ENCODE assay signal across 24 cellular contexts in genomic region chr2:235234711-235235110, GRCh38.
A peak's percentile ranks its signal among the peaks of the same experiment; 100 is the strongest.
DNase-seq lines count a peak whose midpoint lies in the region; ATAC-seq, FAIRE-seq and TF ChIP-seq lines count a peak whose summit lies in the region.
"Had no signal": no experiment of that assay in that cellular context is flagged by ENCODE, and none has a peak within 500 bp of the region (broad histone marks: within the 10 kb centered on the region; RNA-seq: fewer than 3 reads in every experiment).

No MANE protein-coding gene starts in this region.

- TF ChIP-seq CTCF in osteoblast (IDR thresholded peaks at IDR 0.05; ENCODE audit: extremely low read depth, low read depth, low read length) (no peak), left lung (IDR thresholded peaks at IDR 0.05) (no peak)

- no peaks in the 10 kb centered on the region for H4K20me1 ChIP-seq in osteoblast (ENCODE audit: insufficient read depth, low read length)
- H4K20me1 ChIP-seq: BLaER1 had no signal

- H3K4me3 ChIP-seq in osteoblast (ENCODE audit: insufficient read depth, low read length) (no peak overlapping the region), left lung (no peak overlapping the region)
- H3K4me3 ChIP-seq: BLaER1, heart left ventricle, lower lobe of right lung, SK-N-MC had no signal

- ATAC-seq in left lung, result no peak
- ATAC-seq: activated naive CD4-positive, alpha-beta T cell treated with anti-CD3 and anti-CD28 coated beads, Interleukin-2, amount 50 U/mL, for 72 hours; activated T-helper 17 cell treated with anti-CD3 and anti-CD28 coated beads, Interleukin-2, amount 50 U/mL, for 72 hours; heart left ventricle; lower lobe of right lung had no signal

- H2AFZ ChIP-seq in osteoblast (ENCODE audit: low read length), result no peak overlapping the region

- intact Hi-C loops in left lung (cut with DNase I), result no loop called here

- H3K36me3 ChIP-seq in osteoblast (ENCODE audit: insufficient read depth, low read length) (no peaks in the 10 kb centered on the region), left lung (no peaks in the 10 kb centered on the region)
- H3K36me3 ChIP-seq: BLaER1, heart left ventricle, lower lobe of right lung, neutrophil had no signal

- H3K27me3 ChIP-seq in osteoblast (ENCODE audit: insufficient read depth, low read length) (no peaks in the 10 kb centered on the region), left lung (no peaks in the 10 kb centered on the region)
- H3K27me3 ChIP-seq: BLaER1, neutrophil had no signal

- peak overlapping the region; percentile 52 for H3K27ac ChIP-seq in osteoblast (ENCODE audit: low read depth, low read length)
- no peak overlapping the region for H3K27ac ChIP-seq in left lung
- H3K27ac ChIP-seq: BLaER1, lower lobe of right lung, neutrophil had no signal

- peak; percentile 37 for DNase-seq in A172 (ENCODE audit: low spot score)
- peak; percentile 64 to 72 for DNase-seq in NCI-H526 (lab: John Stamatoyannopoulos, UW)
- DNase-seq in fibroblast of peridontal ligament (ENCODE audit: extremely low read depth), result peak; percentile 67
- DNase-seq in osteoblast (ENCODE audit: insufficient read length, low spot score, missing footprints), result peak; percentile 83
- DNase-seq in G401 (ENCODE audit: low spot score), result no peak
- no peak for DNase-seq in frontal cortex (ENCODE audit: low spot score in 2 of 2)
- no peak for DNase-seq in left lung
- DNase-seq in KBM-7, result no peak
- DNase-seq: activated CD4-positive, alpha-beta T cell treated with anti-CD3 and anti-CD28 coated beads, Interleukin-2, amount 50 U/mL, for 1 hour; activated CD8-positive, alpha-beta memory T cell treated with anti-CD3 and anti-CD28 coated beads, Interleukin-2, amount 50 U/mL, for 4 hours; DND-41; effector CD8-positive, alpha-beta T cell; heart left ventricle; HFFc6; lower lobe of right lung; NCI-H510A treated with DMSO at 0.1 percent for 48 hours; stimulated activated CD4-positive, alpha-beta T cell treated with anti-CD3 and anti-CD28 coated beads, Interleukin-12 subunit alpha, Interleukin-12 subunit beta, amount 100 ng/mL, for 4 hours had no signal

- no peak for FAIRE-seq in frontal cortex (lab: Jason Lieb, UNC)
- FAIRE-seq: GM19239, HTR-8/SVneo had no signal

- H3K9me3 ChIP-seq in osteoblast (ENCODE audit: low read depth, low read length), result no peaks in the 10 kb centered on the region
- H3K9me3 ChIP-seq in left lung, result no peaks in the 10 kb centered on the region
- H3K9me3 ChIP-seq: BLaER1, heart left ventricle, lower lobe of right lung, neutrophil had no signal

- H3K4me2 ChIP-seq in osteoblast (ENCODE audit: insufficient read depth, low read length), result no peak overlapping the region
- H3K4me2 ChIP-seq: BLaER1 had no signal

- in situ Hi-C loops in G401 (cut with HindIII; ENCODE audit: low sequenced_read_pairs) (no loop called here), KBM-7 (cut with MboI; ENCODE audit: low pct_unique_long_range_greater_than_20kb, low sequenced_read_pairs) (no loop called here)

- no peaks in the 10 kb centered on the region for H3K79me2 ChIP-seq in osteoblast (ENCODE audit: insufficient read depth, low read length)

- H3K4me1 ChIP-seq in osteoblast (ENCODE audit: insufficient read depth, low read length), result peaks cover 32% of the 10 kb centered on the region
- peaks cover 0 to 8% of the 10 kb centered on the region in 2 donors for H3K4me1 ChIP-seq in left lung
- H3K4me1 ChIP-seq: BLaER1 had no signal

Comparison
In these comparisons a context has a peak if more than half of its experiments do, and no peak if none do; other contexts are left out.
1. DNase-seq: peak in A172 (single experiment), NCI-H526 (2 of 2), fibroblast of peridontal ligament (single experiment) and osteoblast (single experiment); none in G401 (single experiment), frontal cortex (0 of 2), left lung (0 of 2) and KBM-7 (single experiment).